18 cellular contexts compared by ENCODE assay signal in the genomic region with DNA sequence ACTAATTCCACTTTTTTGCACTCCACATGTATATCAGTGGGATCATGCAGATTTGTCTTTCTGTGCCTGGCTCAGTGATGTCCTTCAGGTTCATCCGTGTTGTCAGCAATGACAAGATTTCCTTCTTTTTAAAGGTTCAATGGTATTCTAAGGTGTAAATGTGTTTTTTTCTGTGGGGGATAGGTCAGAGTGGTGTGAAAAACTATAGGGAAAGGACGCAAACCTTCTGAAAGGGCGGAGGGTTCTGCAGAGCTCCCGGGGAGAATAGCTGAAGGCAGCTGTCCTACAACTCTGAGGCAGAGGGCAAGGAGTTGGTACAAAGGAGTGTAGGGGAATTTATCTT. TPM values are rescaled to one million over a fixed set of nuclear protein-coding genes. Genes with fewer than 3 reads are reported as not detected.
DNase-seq lines count a peak whose midpoint lies in the region; ATAC-seq and TF ChIP-seq lines count a peak whose summit lies in the region.
"Had no signal": no experiment of that assay in that cellular context is flagged by ENCODE, and none has a peak within 500 bp of the region (broad histone marks: within the 10 kb centered on the region; RNA-seq: fewer than 3 reads in every experiment).

No MANE protein-coding gene starts in this region.

- H4K20me1 ChIP-seq in IMR-90 (ENCODE audit: insufficient read depth, low read length) (no peaks in the 10 kb centered on the region; the same call in 1 of the 2 replicates), neural progenitor cell (ENCODE audit: low read depth) (peaks cover 6% of the 10 kb centered on the region), OCI-LY7 (ENCODE audit: insufficient read depth, low read length) (no peaks in the 10 kb centered on the region)

- H3K4me3 Mint-ChIP-seq in T-helper 2 cell treated with Interferon-gamma antibody and Interleukin-4, amounts not matched to agents 5 μg/mL and 100 μg/mL, for 36 hours, result peak overlapping the region; percentile 10
- H3K4me3 Mint-ChIP-seq in neural progenitor cell, result peak overlapping the region; percentile 24

- no peak overlapping the region for H4K5ac ChIP-seq in IMR-90 (ENCODE audit: low read depth, low read length)

- H2BK20ac ChIP-seq in IMR-90 (ENCODE audit: low read depth, low read length), result no peak overlapping the region

- H3K9me2 ChIP-seq in OCI-LY7 (ENCODE audit: insufficient read depth, low read length), result no peaks in the 10 kb centered on the region

- CTCF ChIA-PET in IMR-90 (lab: Yijun Ruan, JAX) (no interaction called here), OCI-LY7 (lab: Charles Lee; ENCODE audit: unreplicated experiment) (no interaction called here)

- H4K91ac ChIP-seq in IMR-90 (ENCODE audit: insufficient read depth, low read depth, low read length), result 0 out of 2 replicates have a peak overlapping the region, but pooled peaks have one; percentile 18

- peaks cover 54% of the 10 kb centered on the region for H3K4me1 Mint-ChIP-seq in T-helper 2 cell treated with Interferon-gamma antibody and Interleukin-4, amounts not matched to agents 5 μg/mL and 100 μg/mL, for 36 hours (ENCODE audit: low read depth)
- H3K4me1 Mint-ChIP-seq in neural progenitor cell, result peaks cover 46% of the 10 kb centered on the region

- H3K36me3 Mint-ChIP-seq in T-helper 2 cell treated with Interferon-gamma antibody and Interleukin-4, amounts not matched to agents 5 μg/mL and 100 μg/mL, for 36 hours (ENCODE audit: low read depth), result peaks cover 2% of the 10 kb centered on the region
- H3K36me3 Mint-ChIP-seq in neural progenitor cell, result no peaks in the 10 kb centered on the region

- H3K4me3 ChIP-seq in IMR-90 (ENCODE audit: insufficient read depth, low read depth, low read length) (no peak overlapping the region), colonic mucosa (no peak overlapping the region), neural progenitor cell (no peak overlapping the region), OCI-LY7 (ENCODE audit: low read depth, low read length, poor library complexity, severe bottlenecking) (no peak overlapping the region)
- H3K4me3 ChIP-seq: PC-9, tibial nerve had no signal

- H2BK5ac ChIP-seq in IMR-90 (ENCODE audit: low read depth, low read length, poor library complexity, severe bottlenecking), result no peak overlapping the region

- WGBS in IMR-90 (ENCODE audit: extremely low coverage in 2 of 2, insufficient read length in 1 of 2), 2 experiments, result 80% methylated on average over 2 of the region's 4 CpGs; no CpG with 5 or more reads in 1 of the 2 experiments

- no peak for ATAC-seq in IMR-90 (ENCODE audit: low read depth)
- ATAC-seq in GM21737 (IDR thresholded peaks at IDR 0.05; ENCODE audit: unreplicated experiment), result no peak

- H3K4me2 ChIP-seq in IMR-90 (ENCODE audit: low read depth, low read length), result no peak overlapping the region
- H3K4me2 ChIP-seq in neural progenitor cell, result no peak overlapping the region
- no peak overlapping the region for H3K4me2 ChIP-seq in OCI-LY7 (ENCODE audit: low read length)

- POLR2A ChIA-PET in IMR-90 (lab: Charles Lee; ENCODE audit: unreplicated experiment), result interaction anchor here (1.1 kb wide), 1 partner anchor 23 kb away, joined by 3 read pairs; no protein-coding TSS in a partner anchor
- POLR2A ChIA-PET in OCI-LY7 (lab: Charles Lee), result interaction anchor here (0.7 kb wide), 1 partner anchor 64 kb away, joined by 5 read pairs; a partner anchor contains a TSS

- in situ Hi-C loops in IMR-90 (cut with MboI; ENCODE audit: low sequenced_read_pairs), result no loop called here

- H4K8ac ChIP-seq in IMR-90 (ENCODE audit: low read depth in 2 of 2, low read length in 2 of 2), result no peak overlapping the region

- H3K23ac ChIP-seq in IMR-90 (ENCODE audit: low read depth, low read length), result no peak overlapping the region

- H3K79me1 ChIP-seq in IMR-90 (ENCODE audit: low read depth in 1 of 2, low read length in 2 of 2), result peaks cover 0 to 26% of the 10 kb centered on the region in 2 experiments; a peak in 2 of 4 replicates

- H3F3A ChIP-seq in neural progenitor cell (ENCODE audit: low read depth), result peaks cover 28% of the 10 kb centered on the region

- no TSS peak for BruUV-seq in IMR-90 (replicated peaks; lab: Mats Ljungman, UMichigan)
- BruUV-seq in OCI-LY7 (replicated peaks; lab: Mats Ljungman, UMichigan), result no TSS peak

- no peak overlapping the region for H3K56ac ChIP-seq in IMR-90 (ENCODE audit: extremely low read depth, insufficient read depth, low read length)

- no peak for DNase-seq in T-helper 2 cell treated with Interferon-gamma antibody and Interleukin-4, amounts not matched to agents 5 μg/mL and 100 μg/mL, for 36 hours (ENCODE audit: low spot score)
- DNase-seq in T-helper 2 cell (no peak), IMR-90 (no peak), colonic mucosa (no peak), neural progenitor cell (ENCODE audit: low spot score) (no peak), SKM-1 treated with dmso at 0.1 percent for 144 hours (lab: John Stamatoyannopoulos, UW; ENCODE audit: unreplicated experiment) (no peak), OCI-LY7 (ENCODE audit: low spot score) (no peak)
- DNase-seq: activated CD4-positive, alpha-beta T cell treated with anti-CD3 and anti-CD28 coated beads, Interleukin-2, amount 50 U/mL, for 1 hour; cerebellar nuclear complex; midbrain; MM.1S; NCI-H2029 treated with DMSO at 0.1 percent for 48 hours; NCI-H526; PC-9 had no signal

- H3K9me3 Mint-ChIP-seq in T-helper 2 cell treated with Interferon-gamma antibody and Interleukin-4, amounts not matched to agents 5 μg/mL and 100 μg/mL, for 36 hours, result no peaks in the 10 kb centered on the region
- H3K9me3 Mint-ChIP-seq in neural progenitor cell, result no peaks in the 10 kb centered on the region

- H3K79me2 ChIP-seq in neural progenitor cell (ENCODE audit: low read depth) (peaks cover 9% of the 10 kb centered on the region), OCI-LY7 (ENCODE audit: insufficient read depth, low read depth, low read length) (peaks cover 7% of the 10 kb centered on the region; the same call in 1 of the 2 replicates)

- no peak overlapping the region for H2AFZ ChIP-seq in IMR-90 (replicated peaks; ENCODE audit: low read length, poor library complexity)
- H2AFZ ChIP-seq in neural progenitor cell (replicated peaks), result no peak overlapping the region
- H2AFZ ChIP-seq in OCI-LY7 (ENCODE audit: low read length), result no peak overlapping the region
- H2AFZ ChIP-seq: PC-9 had no signal

- no peak for TF ChIP-seq RAD21 in IMR-90 (IDR thresholded peaks at IDR 0.05; ENCODE audit: low read length)

- no peak overlapping the region for H2AK9ac ChIP-seq in IMR-90 (replicated peaks; ENCODE audit: low read depth, low read length, poor library complexity)

- intact Hi-C loops in IMR-90 (cut with micrococcal nuclease) (no loop called here), colonic mucosa (cut with DNase I) (no loop called here), OCI-LY7 (cut with micrococcal nuclease; ENCODE audit: unreplicated experiment) (loop anchor here (10.0 kb wide), 2 partner anchors 199 to 259 kb away; no protein-coding TSS in a partner anchor)

- no peak overlapping the region for H3K27ac ChIP-seq in IMR-90 (ENCODE audit: insufficient read depth, low read length)
- peak overlapping the region; percentile 80 for H3K27ac ChIP-seq in colonic mucosa
- no peak overlapping the region for H3K27ac ChIP-seq in neural progenitor cell
- H3K27ac ChIP-seq in OCI-LY7 (ENCODE audit: low read depth, low read length, poor library complexity, severe bottlenecking), result no peak overlapping the region
- H3K27ac ChIP-seq: PC-9 had no signal

- H3K27ac Mint-ChIP-seq in T-helper 2 cell treated with Interferon-gamma antibody and Interleukin-4, amounts not matched to agents 5 μg/mL and 100 μg/mL, for 36 hours, result peak overlapping the region; percentile 78
- no peak overlapping the region for H3K27ac Mint-ChIP-seq in neural progenitor cell

- no peak for TF ChIP-seq CTCF in IMR-90 (conservative IDR thresholded peaks at IDR 0.05; ENCODE audit: low read depth, low read length)
- no peak for TF ChIP-seq CTCF in colonic mucosa (IDR thresholded peaks at IDR 0.05)
- TF ChIP-seq CTCF in neural progenitor cell (IDR thresholded peaks at IDR 0.05), result no peak
- TF ChIP-seq CTCF in OCI-LY7 (conservative IDR thresholded peaks at IDR 0.05; ENCODE audit: low read length), result no peak

- H3K27me3 Mint-ChIP-seq in T-helper 2 cell treated with Interferon-gamma antibody and Interleukin-4, amounts not matched to agents 5 μg/mL and 100 μg/mL, for 36 hours (ENCODE audit: low read depth), result no peaks in the 10 kb centered on the region
- peaks cover 6% of the 10 kb centered on the region for H3K27me3 Mint-ChIP-seq in neural progenitor cell (ENCODE audit: insufficient read depth, low read depth)

- H3K9me3 ChIP-seq in IMR-90 (ENCODE audit: control insufficient read depth, insufficient read depth, low read length) (no peaks in the 10 kb centered on the region), colonic mucosa (no peaks in the 10 kb centered on the region), neural progenitor cell (ENCODE audit: low read depth) (no peaks in the 10 kb centered on the region), OCI-LY7 (ENCODE audit: low read length) (no peaks in the 10 kb centered on the region)
- H3K9me3 ChIP-seq: tibial nerve had no signal

- no peak overlapping the region for H3K14ac ChIP-seq in IMR-90 (replicated peaks; ENCODE audit: low read depth, low read length)

- H3K9me1 ChIP-seq in IMR-90 (ENCODE audit: insufficient read depth, low read length), result peaks cover 13% of the 10 kb centered on the region

- H2BK15ac ChIP-seq in IMR-90 (ENCODE audit: low read depth, low read length), result no peak overlapping the region

- H3K18ac ChIP-seq in IMR-90 (ENCODE audit: low read depth, low read length), result no peak overlapping the region

- peaks cover 23% of the 10 kb centered on the region for H3K4me1 ChIP-seq in IMR-90 (ENCODE audit: control insufficient read depth, insufficient read depth, low read length)
- H3K4me1 ChIP-seq in colonic mucosa, result peaks cover 21% of the 10 kb centered on the region
- peaks cover 14% of the 10 kb centered on the region for H3K4me1 ChIP-seq in neural progenitor cell
- peaks cover 48% of the 10 kb centered on the region for H3K4me1 ChIP-seq in OCI-LY7 (ENCODE audit: insufficient read depth, low read length, poor library complexity, severe bottlenecking)

- no peak for TF ChIP-seq POLR2A in IMR-90 (IDR thresholded peaks at IDR 0.05; ENCODE audit: low read depth, low read length)

- no peak overlapping the region for H2BK120ac ChIP-seq in IMR-90 (ENCODE audit: low read depth, low read length)

- no peak overlapping the region for H3K4ac ChIP-seq in IMR-90 (ENCODE audit: low read depth, low read length)

- H3K36me3 ChIP-seq in IMR-90 (ENCODE audit: control insufficient read depth, insufficient read depth, low read length), result no peaks in the 10 kb centered on the region
- H3K36me3 ChIP-seq in colonic mucosa, result no peaks in the 10 kb centered on the region
- H3K36me3 ChIP-seq in neural progenitor cell, result no peaks in the 10 kb centered on the region
- H3K36me3 ChIP-seq in OCI-LY7 (ENCODE audit: insufficient read depth, low read length), result no peaks in the 10 kb centered on the region
- H3K36me3 ChIP-seq: tibial nerve had no signal

- no peak overlapping the region for H2AK5ac ChIP-seq in IMR-90 (ENCODE audit: low read depth, low read length)

- no peak overlapping the region for H3K9ac ChIP-seq in IMR-90 (ENCODE audit: low read depth, low read length)
- H3K9ac ChIP-seq in colonic mucosa (ENCODE audit: low read depth in 2 of 2, low read length in 2 of 2), result peak overlapping the region in 1 of 2 donors; percentile 70
- H3K9ac ChIP-seq in neural progenitor cell, result no peak overlapping the region

- dilution Hi-C loops in IMR-90 (cut with HindIII; ENCODE audit: low sequenced_read_pairs, unreplicated experiment), result no loop called here

- H3K27me3 ChIP-seq in IMR-90 (ENCODE audit: control insufficient read depth, insufficient read depth, low read length) (no peaks in the 10 kb centered on the region), colonic mucosa (no peaks in the 10 kb centered on the region), neural progenitor cell (peaks cover 27% of the 10 kb centered on the region)
- H3K27me3 ChIP-seq: tibial nerve had no signal

RNA-seq across cellular contexts. Expression of a gene that starts 21.9 kb away (rescaled TPM):
- total RNA-seq in IMR-90 (2012; rRNA removed) (38.3 and 47.1 TPM in 2 replicates), colonic mucosa (100 to 1,000 TPM; 136 to 138 TPM), neural progenitor cell (ENCODE audit: low replicate concordance) (41.5 and 60.7 TPM in 2 replicates), OCI-LY7 (2022) (170 and 181 TPM in 2 replicates)
- polyA plus RNA-seq in IMR-90 (2012; rRNA removed), result 144 and 186 TPM in 2 replicates
- polyA plus RNA-seq in IMR-90 (2012; cell fraction: cytosol; rRNA removed), result 131 and 159 TPM in 2 replicates
- 373 and 817 TPM in 2 replicates for polyA plus RNA-seq in IMR-90 (2012; cell fraction: nucleus; rRNA removed; ENCODE audit: low replicate concordance)
- 39.7 and 53.0 TPM in 2 replicates for total RNA-seq in OCI-LY7 (2014; rRNA removed; shearing (Covaris generic))

RNA-seq across cellular contexts. Expression of a gene that starts 22.0 kb away (rescaled TPM):
- total RNA-seq in IMR-90 (2012; rRNA removed) (not detected in 2 replicates), colonic mucosa (1 to 10 TPM; 4.2 to 5.0 TPM), neural progenitor cell (ENCODE audit: low replicate concordance) (0.62 TPM in 1 of 2 replicates, not detected in the other), OCI-LY7 (2022) (not detected in 2 replicates)
- not detected in 2 replicates for polyA plus RNA-seq in IMR-90 (2012; rRNA removed)
- polyA plus RNA-seq in IMR-90 (2012; cell fraction: cytosol; rRNA removed), result 0.18 TPM in 1 of 2 replicates, not detected in the other
- polyA plus RNA-seq in IMR-90 (2012; cell fraction: nucleus; rRNA removed; ENCODE audit: low replicate concordance), result 0.12 and 0.16 TPM in 2 replicates
- not detected in 2 replicates for total RNA-seq in OCI-LY7 (2014; rRNA removed; shearing (Covaris generic))
- total RNA-seq: A172, endothelial cell of umbilical vein had no signal
- polyA plus RNA-seq: endothelial cell of umbilical vein had no signal

RNA-seq across cellular contexts. Expression of a gene that starts 38.1 kb away (rescaled TPM):
- total RNA-seq in IMR-90 (2012; rRNA removed) (1.7 and 2.3 TPM in 2 replicates), colonic mucosa (10 to 100 TPM; 29.1 to 76.3 TPM), neural progenitor cell (ENCODE audit: low replicate concordance) (0.12 TPM in 1 of 2 replicates, not detected in the other), OCI-LY7 (2022) (not detected in 2 replicates)
- 4.4 and 5.2 TPM in 2 replicates for polyA plus RNA-seq in IMR-90 (2012; rRNA removed)
- polyA plus RNA-seq in IMR-90 (2012; cell fraction: cytosol; rRNA removed), result 4.9 and 10.8 TPM in 2 replicates
- polyA plus RNA-seq in IMR-90 (2012; cell fraction: nucleus; rRNA removed; ENCODE audit: low replicate concordance), result 1.2 and 2.4 TPM in 2 replicates
- total RNA-seq in OCI-LY7 (2014; rRNA removed; shearing (Covaris generic)), result not detected in 2 replicates
